Comparison of ENCODE assay signal across 27 cellular contexts in genomic region chr2:1754461-1755170, GRCh38.
"Had no signal": no experiment of that assay in that cellular context is flagged by ENCODE, and none has a peak within 500 bp of the region (broad histone marks: within the 10 kb centered on the region; RNA-seq: fewer than 3 reads in every experiment).

No MANE protein-coding gene starts in this region.

- H3K27ac ChIP-seq: adrenal gland, dorsolateral prefrontal cortex, esophagus squamous epithelium, gastrocnemius medialis, prostate gland, right atrium auricular region, tibial artery, WERI-Rb-1 had no signal

- H3K4me1 Mint-ChIP-seq: activated CD4-positive, alpha-beta T cell treated with anti-CD3 and anti-CD28 coated beads, Interleukin-2, amount 10 ng/mL, durations not matched to agents 7 days and 5 days; central memory CD8-positive, alpha-beta T cell had no signal

- H3K36me3 ChIP-seq: adrenal gland, esophagus squamous epithelium, gastrocnemius medialis, prostate gland, right atrium auricular region, tibial artery, WERI-Rb-1 had no signal

- ATAC-seq: activated T-cell treated with anti-CD3 and anti-CD28 coated beads, Interleukin-2, amount 50 U/mL, for 4 hours; gastrocnemius medialis; mucosa of descending colon; stimulated activated naive CD8-positive, alpha-beta T cell treated with anti-CD3 and anti-CD28 coated beads, Interleukin-15, Interleukin-2, amounts not matched to agents 100 U/mL and 50 U/mL, for 24 hours had no signal

- H3K9me3 ChIP-seq: adrenal gland, esophagus squamous epithelium, gastrocnemius medialis, prostate gland, right atrium auricular region, tibial artery had no signal

- H3K27ac Mint-ChIP-seq: activated CD4-positive, alpha-beta T cell treated with anti-CD3 and anti-CD28 coated beads, Interleukin-2, amount 10 ng/mL, durations not matched to agents 7 days and 5 days; activated naive CD8-positive, alpha-beta T cell; activated T-helper 2 cell treated with anti-CD3 and anti-CD28 coated beads, Interferon-gamma antibody, Interleukin-2, Interleukin-4, amounts not matched to agents 10 μg/mL and 5 μg/mL and 100 μg/mL, durations not matched to agents 14 hours and 24 hours and 36 hours; T-helper 2 cell treated with Interferon-gamma antibody and Interleukin-4, amounts not matched to agents 5 μg/mL and 100 μg/mL, for 36 hours had no signal

- H3K9me3 Mint-ChIP-seq: central memory CD8-positive, alpha-beta T cell had no signal

- H3K4me1 ChIP-seq: adrenal gland, esophagus squamous epithelium, gastrocnemius medialis, prostate gland had no signal

- FAIRE-seq: astrocyte, colon, TTC549 had no signal

- DNase-seq: activated CD4-positive, alpha-beta T cell treated with anti-CD3 and anti-CD28 coated beads, Interleukin-2, amount 10 ng/mL, durations not matched to agents 7 days and 5 days; activated CD4-positive, CD25-positive, alpha-beta regulatory T cell treated with anti-CD3 and anti-CD28 coated beads, Interleukin-2, amount 50 U/mL, for 72 hours; activated naive CD4-positive, alpha-beta T cell; activated T-cell treated with anti-CD3 and anti-CD28 coated beads, Interleukin-2, amount 50 U/mL, for 4 hours; esophagus squamous epithelium; gastrocnemius medialis; hippocampal formation; left cardiac atrium; mesenchymal stem cell; mucosa of descending colon; stimulated activated CD4-positive, alpha-beta T cell treated with anti-CD3 and anti-CD28 coated beads, Interleukin-12 subunit alpha, Interleukin-12 subunit beta, amount 100 ng/mL, for 4 hours; stimulated activated CD4-positive, alpha-beta T cell treated with anti-CD3 and anti-CD28 coated beads, Interleukin-4, amount 100 ng/mL, for 4 hours; stimulated activated naive CD8-positive, alpha-beta T cell treated with anti-CD3 and anti-CD28 coated beads, Interleukin-15, Interleukin-2, amounts not matched to agents 100 U/mL and 50 U/mL, for 24 hours; substantia nigra; WERI-Rb-1 had no signal

- H3K4me3 ChIP-seq: adrenal gland, dorsolateral prefrontal cortex, esophagus squamous epithelium, gastrocnemius medialis, mucosa of descending colon, prostate gland, right atrium auricular region, tibial artery had no signal

- H3K4me3 Mint-ChIP-seq: activated CD4-positive, alpha-beta T cell treated with anti-CD3 and anti-CD28 coated beads, Interleukin-2, amount 10 ng/mL, durations not matched to agents 7 days and 5 days; activated naive CD8-positive, alpha-beta T cell; activated T-cell treated with anti-CD3 and anti-CD28 coated beads, Interleukin-2, amount 50 U/mL, for 4 hours; central memory CD8-positive, alpha-beta T cell; T-helper 2 cell treated with Interferon-gamma antibody and Interleukin-4, amounts not matched to agents 5 μg/mL and 100 μg/mL, for 36 hours had no signal

- H3K36me3 Mint-ChIP-seq: activated naive CD8-positive, alpha-beta T cell had no signal
